ENCODE assay signal across 19 cellular contexts in genomic region chr21:36396971-36397370, GRCh38.
"Had no signal": no experiment of that assay in that cellular context is flagged by ENCODE, and none has a peak within 500 bp of the region (broad histone marks: within the 10 kb centered on the region; RNA-seq: fewer than 3 reads in every experiment).

No MANE protein-coding gene starts in this region.

- H3K9me3 ChIP-seq: colonic mucosa, gastroesophageal sphincter, heart right ventricle, left ventricle myocardium inferior, transverse colon had no signal

- H3K27ac Mint-ChIP-seq: activated CD8-positive, alpha-beta memory T cell treated with anti-CD3 and anti-CD28 coated beads, Interleukin-2, amount 10 ng/mL, durations not matched to agents 7 days and 5 days; activated naive CD4-positive, alpha-beta T cell treated with anti-CD3 and anti-CD28 coated beads for 36 hours; activated T-helper 2 cell treated with anti-CD3 and anti-CD28 coated beads, Interferon-gamma antibody, Interleukin-2, Interleukin-4, amounts not matched to agents 10 μg/mL and 5 μg/mL and 100 μg/mL, durations not matched to agents 14 hours and 24 hours and 36 hours had no signal

- H3K4me1 Mint-ChIP-seq: central memory CD8-positive, alpha-beta T cell had no signal

- H3K4me3 Mint-ChIP-seq: activated CD8-positive, alpha-beta memory T cell treated with anti-CD3 and anti-CD28 coated beads, Interleukin-2, amount 10 ng/mL, durations not matched to agents 7 days and 5 days; activated naive CD4-positive, alpha-beta T cell treated with anti-CD3 and anti-CD28 coated beads for 36 hours; central memory CD8-positive, alpha-beta T cell had no signal

- H3K4me1 ChIP-seq: colonic mucosa, gastroesophageal sphincter, heart right ventricle, left ventricle myocardium inferior, transverse colon had no signal

- DNase-seq: activated CD4-positive, alpha-beta T cell treated with anti-CD3 and anti-CD28 coated beads for 1 hour; activated CD4-positive, alpha-beta T cell treated with anti-CD3 and anti-CD28 coated beads, Interleukin-2, amount 50 U/mL, for 4 hours; activated CD8-positive, alpha-beta memory T cell treated with anti-CD3 and anti-CD28 coated beads, Interleukin-2, amount 10 ng/mL, durations not matched to agents 7 days and 5 days; activated naive CD4-positive, alpha-beta T cell treated with anti-CD3 and anti-CD28 coated beads for 36 hours; aorta; colonic mucosa; heart right ventricle; kidney glomerular epithelial cell; left ventricle myocardium inferior; mammary epithelial cell; stimulated activated CD4-positive, alpha-beta T cell treated with anti-CD3 and anti-CD28 coated beads, Interleukin-12 subunit alpha, Interleukin-12 subunit beta, amount 100 ng/mL, for 4 hours; stimulated activated CD4-positive, alpha-beta T cell treated with anti-CD3 and anti-CD28 coated beads, Interleukin-1b, Interleukin-23, amount 100 ng/mL, for 48 hours; stimulated activated CD8-positive, alpha-beta memory T cell treated with anti-CD3 and anti-CD28 coated beads, Interleukin-4, amount 100 ng/mL, for 48 hours; stimulated activated naive CD4-positive, alpha-beta T cell treated with Interleukin-2 at 50 U/mL for 16 hours; transverse colon had no signal

- ATAC-seq: activated CD8-positive, alpha-beta memory T cell treated with anti-CD3 and anti-CD28 coated beads, Interleukin-2, amount 10 ng/mL, durations not matched to agents 7 days and 5 days; gastroesophageal sphincter; heart right ventricle had no signal

- H3K27ac ChIP-seq: colonic mucosa, gastroesophageal sphincter, heart right ventricle, left ventricle myocardium inferior, transverse colon, VCaP had no signal

- H3K36me3 ChIP-seq: colonic mucosa, left ventricle myocardium inferior, transverse colon had no signal

- H3K27me3 Mint-ChIP-seq: activated CD8-positive, alpha-beta memory T cell treated with anti-CD3 and anti-CD28 coated beads, Interleukin-2, amount 10 ng/mL, durations not matched to agents 7 days and 5 days; central memory CD8-positive, alpha-beta T cell had no signal

- H3K27me3 ChIP-seq: colonic mucosa, gastroesophageal sphincter, heart right ventricle, transverse colon had no signal

- H3K9me3 Mint-ChIP-seq: activated T-helper 2 cell treated with anti-CD3 and anti-CD28 coated beads, Interferon-gamma antibody, Interleukin-2, Interleukin-4, amounts not matched to agents 10 μg/mL and 5 μg/mL and 100 μg/mL, durations not matched to agents 14 hours and 24 hours and 36 hours; central memory CD8-positive, alpha-beta T cell had no signal

- H3K4me3 ChIP-seq: colonic mucosa, gastroesophageal sphincter, heart right ventricle, left ventricle myocardium inferior, transverse colon had no signal
